Comparison of ENCODE assay signal across 1 cellular context in genomic region chr17:46191332-46192210, GRCh38.
TF ChIP-seq lines count a peak whose summit lies in the region.

No MANE protein-coding gene starts in this region.

TF ChIP-seq in K562, 482 proteins besides CTCF, POLR2A, EP300 and RAD21 (continued from another document and continues in another):
- no peak for TF ChIP-seq ZNF518B (CRISPR knock-in tag; IDR thresholded peaks at IDR 0.05)
- 0 out of 2 replicates have a peak, but pooled peaks have one; percentile 6 for TF ChIP-seq SIN3B (IDR thresholded peaks at IDR 0.05; ENCODE audit: low read depth)
- TF ChIP-seq AFF4 (CRISPR knock-in tag; IDR thresholded peaks at IDR 0.05): no peak
- TF ChIP-seq CC2D1A (IDR thresholded peaks at IDR 0.05): peak; percentile 24; the same call in 1 of the 2 replicates
- no peak for TF ChIP-seq HMGN3 (IDR thresholded peaks at IDR 0.05; ENCODE audit: borderline replicate concordance, extremely low read depth, insufficient read length, low read depth, low read length)
- TF ChIP-seq MAZ (CRISPR knock-in tag; conservative IDR thresholded peaks at IDR 0.05 in 1 of 2, IDR thresholded peaks at IDR 0.05 in 1 of 2): peak in 1 of 2 experiments; percentile 44; a peak in 2 of 4 replicates
- TF ChIP-seq IRF1 (CRISPR knock-in tag; IDR thresholded peaks at IDR 0.05; ENCODE audit: borderline replicate concordance): no peak
- TF ChIP-seq ZNF511 (CRISPR knock-in tag; IDR thresholded peaks at IDR 0.05): no peak
- no peak for TF ChIP-seq SREBF2 (CRISPR knock-in tag; IDR thresholded peaks at IDR 0.05)
- 0 out of 2 replicates have a peak, but pooled peaks have one; percentile 62 for TF ChIP-seq GTF2E2 (tag; IDR thresholded peaks at IDR 0.05)
- TF ChIP-seq CBFB (CRISPR knock-in tag; IDR thresholded peaks at IDR 0.05): no peak
- no peak for TF ChIP-seq ARHGAP35 (IDR thresholded peaks at IDR 0.05; ENCODE audit: partially characterized antibody)
- no peak for TF ChIP-seq MED1 (CRISPR knock-in tag; IDR thresholded peaks at IDR 0.05; ENCODE audit: borderline replicate concordance)
- no peak for TF ChIP-seq CAMTA2 (CRISPR knock-in tag; conservative IDR thresholded peaks at IDR 0.05)
- TF ChIP-seq ZFP91 (CRISPR knock-in tag; IDR thresholded peaks at IDR 0.05): no peak
- no peak for TF ChIP-seq TCF3 (CRISPR knock-in tag; IDR thresholded peaks at IDR 0.05)
- no peak for TF ChIP-seq HNRNPUL1 (IDR thresholded peaks at IDR 0.05; ENCODE audit: low read length)
- TF ChIP-seq KLF1 (tag; IDR thresholded peaks at IDR 0.05): no peak
- TF ChIP-seq ZNF318 (IDR thresholded peaks at IDR 0.05; ENCODE audit: borderline replicate concordance in 1 of 2, low read depth in 1 of 2): 0 out of 4 replicates have a peak, but pooled peaks of 1 of the 2 experiments have one; percentile 11
- TF ChIP-seq CREB3L1 (IDR thresholded peaks at IDR 0.05; ENCODE audit: borderline replicate concordance, low read depth): no peak
- no peak for TF ChIP-seq SIX5 (IDR thresholded peaks at IDR 0.05; ENCODE audit: borderline replicate concordance in 1 of 2, insufficient read depth in 1 of 2, low read depth in 1 of 2, low read length in 2 of 2)
- no peak for TF ChIP-seq ATF4 (CRISPR knock-in tag; IDR thresholded peaks at IDR 0.05)
- no peak for TF ChIP-seq ZSCAN32 (CRISPR knock-in tag; IDR thresholded peaks at IDR 0.05)
- TF ChIP-seq NFXL1 (CRISPR knock-in tag; IDR thresholded peaks at IDR 0.05): no peak
- TF ChIP-seq MBD2 (IDR thresholded peaks at IDR 0.05; ENCODE audit: borderline replicate concordance, low read depth): no peak
- no peak for TF ChIP-seq ZNF133 (CRISPR knock-in tag; IDR thresholded peaks at IDR 0.05)
- TF ChIP-seq ADNP (tag; IDR thresholded peaks at IDR 0.05): no peak
- 0 out of 2 replicates have a peak, but pooled peaks have one; percentile 26 for TF ChIP-seq ZNF592 (IDR thresholded peaks at IDR 0.05)
